Comparison of ENCODE assay signal across 18 cellular contexts in the genomic region with DNA sequence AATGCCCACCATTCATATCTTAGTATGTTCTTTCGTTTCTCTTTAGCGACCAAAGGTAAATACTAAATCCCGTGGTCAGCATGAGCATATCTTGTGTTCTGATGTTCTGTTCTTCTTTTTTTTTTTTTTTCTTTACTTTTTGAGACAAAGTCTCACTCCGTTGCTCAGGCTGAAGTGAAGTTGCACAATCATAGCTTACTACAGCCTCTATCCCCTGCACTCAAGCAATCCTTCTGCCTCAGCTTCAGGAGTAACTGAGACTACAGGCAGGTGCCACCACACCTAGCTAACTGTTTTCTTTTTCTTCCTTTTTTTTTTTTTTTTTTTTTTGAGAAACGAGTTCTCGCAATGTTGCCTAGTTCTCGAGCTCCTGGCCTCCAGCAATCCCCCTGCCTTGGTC.
A peak's percentile ranks its signal among the peaks of the same experiment; 100 is the strongest.
DNase-seq lines count a peak whose midpoint lies in the region; ATAC-seq and TF ChIP-seq lines count a peak whose summit lies in the region.
"Had no signal": no experiment of that assay in that cellular context is flagged by ENCODE, and none has a peak within 500 bp of the region (broad histone marks: within the 10 kb centered on the region; RNA-seq: fewer than 3 reads in every experiment).

No MANE protein-coding gene starts in this region.

- peak overlapping the region; percentile 73 for H3K27ac Mint-ChIP-seq in T-helper 2 cell treated with Interferon-gamma antibody and Interleukin-4, amounts not matched to agents 5 μg/mL and 100 μg/mL, for 36 hours
- H3K27ac Mint-ChIP-seq in activated CD4-positive, alpha-beta memory T cell treated with anti-CD3 and anti-CD28 coated beads for 36 hours, result peak overlapping the region; percentile 81
- H3K27ac Mint-ChIP-seq: nephron had no signal

- H3K4me3 Mint-ChIP-seq in T-helper 2 cell treated with Interferon-gamma antibody and Interleukin-4, amounts not matched to agents 5 μg/mL and 100 μg/mL, for 36 hours, result peak overlapping the region; percentile 26
- H3K4me3 Mint-ChIP-seq in activated CD4-positive, alpha-beta memory T cell treated with anti-CD3 and anti-CD28 coated beads for 36 hours, result no peak overlapping the region
- H3K4me3 Mint-ChIP-seq: nephron had no signal

- CTCF ChIA-PET in activated CD4-positive, alpha-beta memory T cell treated with anti-CD3 and anti-CD28 coated beads for 36 hours (lab: Charles Lee), result interaction anchor here (1.0 to 1.4 kb wide), 4 partner anchors 14 to 90 kb away, joined by 3 to 7 read pairs (median 3); no protein-coding TSS in a partner anchor

- no peaks in the 10 kb centered on the region for H3K27me3 Mint-ChIP-seq in T-helper 2 cell treated with Interferon-gamma antibody and Interleukin-4, amounts not matched to agents 5 μg/mL and 100 μg/mL, for 36 hours (ENCODE audit: low read depth)
- H3K27me3 Mint-ChIP-seq in activated CD4-positive, alpha-beta memory T cell treated with anti-CD3 and anti-CD28 coated beads for 36 hours, result no peaks in the 10 kb centered on the region

- TF ChIP-seq RAD21 in Ishikawa (IDR thresholded peaks at IDR 0.05; ENCODE audit: low read depth), result no peak

- no peaks in the 10 kb centered on the region for H3K9me3 ChIP-seq in left lung
- H3K9me3 ChIP-seq in lower lobe of right lung, result no peaks in the 10 kb centered on the region
- H3K9me3 ChIP-seq: A549, psoas muscle, vagina had no signal

- H3K4me3 ChIP-seq in left lung, result no peak overlapping the region
- no peak overlapping the region for H3K4me3 ChIP-seq in lower lobe of right lung
- H3K4me3 ChIP-seq: A549, psoas muscle, vagina had no signal

- H3K4me1 ChIP-seq in left lung (peaks cover 0 to 4% of the 10 kb centered on the region in 2 donors), lower lobe of right lung (peaks cover 7% of the 10 kb centered on the region)
- H3K4me1 ChIP-seq: A549, psoas muscle, vagina had no signal

- H3K9me3 Mint-ChIP-seq in T-helper 2 cell treated with Interferon-gamma antibody and Interleukin-4, amounts not matched to agents 5 μg/mL and 100 μg/mL, for 36 hours, result no peaks in the 10 kb centered on the region
- H3K9me3 Mint-ChIP-seq in activated CD4-positive, alpha-beta memory T cell treated with anti-CD3 and anti-CD28 coated beads for 36 hours, result no peaks in the 10 kb centered on the region
- H3K9me3 Mint-ChIP-seq: nephron had no signal

- H3K36me3 Mint-ChIP-seq in T-helper 2 cell treated with Interferon-gamma antibody and Interleukin-4, amounts not matched to agents 5 μg/mL and 100 μg/mL, for 36 hours (ENCODE audit: low read depth), result peaks cover 5% of the 10 kb centered on the region
- H3K36me3 Mint-ChIP-seq in activated CD4-positive, alpha-beta memory T cell treated with anti-CD3 and anti-CD28 coated beads for 36 hours, result no peaks in the 10 kb centered on the region

- H3K27me3 ChIP-seq in left lung (no peaks in the 10 kb centered on the region), lower lobe of right lung (ENCODE audit: low read depth) (no peaks in the 10 kb centered on the region)
- H3K27me3 ChIP-seq: vagina had no signal

- POLR2A ChIA-PET in activated CD4-positive, alpha-beta memory T cell treated with anti-CD3 and anti-CD28 coated beads for 36 hours (lab: Charles Lee), result interaction anchor here (1.2 to 1.4 kb wide), 3 partner anchors 9 to 20 kb away, joined by 3 read pairs; no protein-coding TSS in a partner anchor

- H3K4me1 Mint-ChIP-seq in T-helper 2 cell treated with Interferon-gamma antibody and Interleukin-4, amounts not matched to agents 5 μg/mL and 100 μg/mL, for 36 hours (ENCODE audit: low read depth), result peaks cover 36% of the 10 kb centered on the region
- peaks cover 31% of the 10 kb centered on the region for H3K4me1 Mint-ChIP-seq in activated CD4-positive, alpha-beta memory T cell treated with anti-CD3 and anti-CD28 coated beads for 36 hours (ENCODE audit: low read depth)

- intact Hi-C loops in activated CD4-positive, alpha-beta memory T cell treated with anti-CD3 and anti-CD28 coated beads for 36 hours (cut with micrococcal nuclease), result loop anchor here (2.0 to 5.0 kb wide), 4 partner anchors 15 to 345 kb away; partner anchors contain the start of gene PARP4
- intact Hi-C loops in left lung (cut with DNase I) (no loop called here), lower lobe of right lung (cut with DNase I) (no loop called here)

- TF ChIP-seq EP300 in Ishikawa (IDR thresholded peaks at IDR 0.05; ENCODE audit: borderline replicate concordance), result no peak

- DNase-seq in T-helper 2 cell treated with Interferon-gamma antibody and Interleukin-4, amounts not matched to agents 5 μg/mL and 100 μg/mL, for 36 hours (ENCODE audit: low spot score), result no peak
- DNase-seq in T-helper 2 cell (no peak), left lung (no peak), lower lobe of right lung (no peak), 8988T (no peak)
- DNase-seq in activated CD4-positive, alpha-beta memory T cell treated with anti-CD3 and anti-CD28 coated beads for 36 hours, result no peak
- DNase-seq: head of caudate nucleus, mammary epithelial cell, NCI-H1694 treated with DMSO at 0.1 percent for 48 hours, NCI-H524, psoas muscle had no signal

- H3K36me3 ChIP-seq in left lung, result no peaks in the 10 kb centered on the region
- no peaks in the 10 kb centered on the region for H3K36me3 ChIP-seq in lower lobe of right lung
- H3K36me3 ChIP-seq: vagina had no signal

- H3K27ac ChIP-seq in left lung, result no peak overlapping the region
- H3K27ac ChIP-seq in lower lobe of right lung, result no peak overlapping the region
- H3K27ac ChIP-seq: A549, psoas muscle, vagina, VCaP had no signal

- TF ChIP-seq CTCF in left lung (IDR thresholded peaks at IDR 0.05) (no peak), lower lobe of right lung (IDR thresholded peaks at IDR 0.05) (no peak)

- ATAC-seq in left lung (peak; percentile 52), lower lobe of right lung (no peak), HG02884 (IDR thresholded peaks at IDR 0.05; ENCODE audit: unreplicated experiment) (no peak)
- ATAC-seq: A549, Panc1, psoas muscle had no signal

TF ChIP-seq in Ishikawa, 13 proteins besides CTCF, POLR2A, EP300 and RAD21:
- no peak for TF ChIP-seq EGR1 (IDR thresholded peaks at IDR 0.05)
- 0 out of 2 replicates have a peak, but pooled peaks have one; percentile 19 for TF ChIP-seq CEBPB (IDR thresholded peaks at IDR 0.05)
